Comparison of ENCODE assay signal across 1 cellular context in the genomic region with DNA sequence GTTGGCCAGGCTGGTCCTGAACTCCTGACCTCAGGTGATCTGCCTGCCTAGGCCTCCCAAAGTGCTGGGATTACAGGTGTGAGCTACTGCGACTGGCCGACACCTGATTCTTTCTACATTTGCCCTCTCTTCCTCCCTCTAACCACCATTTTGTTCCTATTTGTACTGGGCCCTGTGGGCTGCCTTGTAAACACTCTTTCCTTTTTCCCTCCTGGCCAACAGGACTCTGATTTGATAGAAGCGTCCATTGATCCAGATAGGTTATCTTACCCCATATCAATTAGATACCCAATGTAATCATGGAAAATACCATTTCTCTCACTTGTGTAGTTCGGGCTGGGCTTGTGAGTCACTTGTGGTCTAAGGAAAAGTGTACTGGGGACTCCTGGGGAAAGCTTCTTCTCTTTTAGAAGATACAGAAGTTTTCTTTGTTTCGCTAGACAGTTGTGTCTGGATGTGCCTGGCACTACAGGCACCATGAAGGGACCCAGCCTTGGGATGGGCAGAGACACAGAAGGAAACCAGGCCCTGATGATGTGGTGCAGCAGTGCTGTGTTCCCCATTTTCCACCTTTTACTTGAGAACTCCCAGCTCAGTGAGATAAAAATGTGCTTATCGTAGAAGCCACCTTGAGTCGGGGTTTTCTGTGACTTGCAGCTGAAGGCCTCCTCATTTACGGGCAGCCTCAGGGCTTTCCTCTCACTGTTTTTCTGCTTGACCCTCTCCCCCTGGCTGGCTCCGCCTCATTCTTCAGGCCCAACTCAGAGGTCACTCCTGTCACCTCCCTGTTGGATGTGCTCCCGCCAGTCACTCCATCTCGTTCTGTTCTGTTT.
TF ChIP-seq lines count a peak whose summit lies in the region.

No MANE protein-coding gene starts in this region.

TF ChIP-seq in K562, 482 proteins besides CTCF, POLR2A, EP300 and RAD21 (continues in another document):
- TF ChIP-seq SP2 (IDR thresholded peaks at IDR 0.05; ENCODE audit: extremely low read depth, low read depth, low read length, poor library complexity, severe bottlenecking) (no peak), IFI16 (CRISPR knock-in tag; IDR thresholded peaks at IDR 0.05) (peak; percentile 36; the same call in 1 of the 2 replicates), TAF7 (tag; IDR thresholded peaks at IDR 0.05) (no peak), ZFPM2 (CRISPR knock-in tag; IDR thresholded peaks at IDR 0.05) (no peak), CCNT2 (IDR thresholded peaks at IDR 0.05; ENCODE audit: borderline replicate concordance, extremely low read depth, insufficient read length, low read depth, low read length) (peak; percentile 97), DPF2 (IDR thresholded peaks at IDR 0.05) (peak; percentile 98), ZNF644 (tag; IDR thresholded peaks at IDR 0.05; ENCODE audit: low read depth) (peak; percentile 82; the same call in 1 of the 2 replicates), HEY1 (CRISPR knock-in tag; IDR thresholded peaks at IDR 0.05; ENCODE audit: borderline replicate concordance) (no peak), ZNF696 (CRISPR knock-in tag; conservative IDR thresholded peaks at IDR 0.05) (no peak), CEBPB (tag; IDR thresholded peaks at IDR 0.05) (no peak), SOX6 (IDR thresholded peaks at IDR 0.05) (peak; percentile 91), HNRNPL (IDR thresholded peaks at IDR 0.05; ENCODE audit: low read depth, low read length) (no peak), MTA2 (IDR thresholded peaks at IDR 0.05; ENCODE audit: low read depth) (peak; percentile 92), ZNF436 (CRISPR knock-in tag; IDR thresholded peaks at IDR 0.05) (no peak), LEF1 (IDR thresholded peaks at IDR 0.05) (peak; percentile 83), FIP1L1 (IDR thresholded peaks at IDR 0.05; ENCODE audit: low read depth, low read length, poor library complexity, severe bottlenecking) (no peak), MBD2 (IDR thresholded peaks at IDR 0.05; ENCODE audit: borderline replicate concordance, low read depth) (peak; percentile 80), KHSRP (IDR thresholded peaks at IDR 0.05) (no peak), SRSF3 (IDR thresholded peaks at IDR 0.05; ENCODE audit: insufficient read depth, low read length) (no peak), NFIX (CRISPR knock-in tag; IDR thresholded peaks at IDR 0.05; ENCODE audit: low read depth) (no peak), ZNF561 (CRISPR knock-in tag; conservative IDR thresholded peaks at IDR 0.05) (no peak), ZBTB17 (CRISPR knock-in tag; IDR thresholded peaks at IDR 0.05) (no peak; the same call in 1 of the 2 replicates), ILF3 (IDR thresholded peaks at IDR 0.05; ENCODE audit: borderline replicate concordance) (0 out of 2 replicates have a peak, but pooled peaks have one; percentile 38), C11orf30 (IDR thresholded peaks at IDR 0.05; ENCODE audit: low read depth) (no peak), TSC22D4 (tag; IDR thresholded peaks at IDR 0.05) (no peak), SMARCE1 (IDR thresholded peaks at IDR 0.05) (peak; percentile 98), ZNF121 (CRISPR knock-in tag; conservative IDR thresholded peaks at IDR 0.05) (no peak), ZNF224 (CRISPR knock-in tag; IDR thresholded peaks at IDR 0.05) (no peak), FOSL1 (tag; conservative IDR thresholded peaks at IDR 0.05) (peak; percentile 85)
- TF ChIP-seq, protein P1, sequence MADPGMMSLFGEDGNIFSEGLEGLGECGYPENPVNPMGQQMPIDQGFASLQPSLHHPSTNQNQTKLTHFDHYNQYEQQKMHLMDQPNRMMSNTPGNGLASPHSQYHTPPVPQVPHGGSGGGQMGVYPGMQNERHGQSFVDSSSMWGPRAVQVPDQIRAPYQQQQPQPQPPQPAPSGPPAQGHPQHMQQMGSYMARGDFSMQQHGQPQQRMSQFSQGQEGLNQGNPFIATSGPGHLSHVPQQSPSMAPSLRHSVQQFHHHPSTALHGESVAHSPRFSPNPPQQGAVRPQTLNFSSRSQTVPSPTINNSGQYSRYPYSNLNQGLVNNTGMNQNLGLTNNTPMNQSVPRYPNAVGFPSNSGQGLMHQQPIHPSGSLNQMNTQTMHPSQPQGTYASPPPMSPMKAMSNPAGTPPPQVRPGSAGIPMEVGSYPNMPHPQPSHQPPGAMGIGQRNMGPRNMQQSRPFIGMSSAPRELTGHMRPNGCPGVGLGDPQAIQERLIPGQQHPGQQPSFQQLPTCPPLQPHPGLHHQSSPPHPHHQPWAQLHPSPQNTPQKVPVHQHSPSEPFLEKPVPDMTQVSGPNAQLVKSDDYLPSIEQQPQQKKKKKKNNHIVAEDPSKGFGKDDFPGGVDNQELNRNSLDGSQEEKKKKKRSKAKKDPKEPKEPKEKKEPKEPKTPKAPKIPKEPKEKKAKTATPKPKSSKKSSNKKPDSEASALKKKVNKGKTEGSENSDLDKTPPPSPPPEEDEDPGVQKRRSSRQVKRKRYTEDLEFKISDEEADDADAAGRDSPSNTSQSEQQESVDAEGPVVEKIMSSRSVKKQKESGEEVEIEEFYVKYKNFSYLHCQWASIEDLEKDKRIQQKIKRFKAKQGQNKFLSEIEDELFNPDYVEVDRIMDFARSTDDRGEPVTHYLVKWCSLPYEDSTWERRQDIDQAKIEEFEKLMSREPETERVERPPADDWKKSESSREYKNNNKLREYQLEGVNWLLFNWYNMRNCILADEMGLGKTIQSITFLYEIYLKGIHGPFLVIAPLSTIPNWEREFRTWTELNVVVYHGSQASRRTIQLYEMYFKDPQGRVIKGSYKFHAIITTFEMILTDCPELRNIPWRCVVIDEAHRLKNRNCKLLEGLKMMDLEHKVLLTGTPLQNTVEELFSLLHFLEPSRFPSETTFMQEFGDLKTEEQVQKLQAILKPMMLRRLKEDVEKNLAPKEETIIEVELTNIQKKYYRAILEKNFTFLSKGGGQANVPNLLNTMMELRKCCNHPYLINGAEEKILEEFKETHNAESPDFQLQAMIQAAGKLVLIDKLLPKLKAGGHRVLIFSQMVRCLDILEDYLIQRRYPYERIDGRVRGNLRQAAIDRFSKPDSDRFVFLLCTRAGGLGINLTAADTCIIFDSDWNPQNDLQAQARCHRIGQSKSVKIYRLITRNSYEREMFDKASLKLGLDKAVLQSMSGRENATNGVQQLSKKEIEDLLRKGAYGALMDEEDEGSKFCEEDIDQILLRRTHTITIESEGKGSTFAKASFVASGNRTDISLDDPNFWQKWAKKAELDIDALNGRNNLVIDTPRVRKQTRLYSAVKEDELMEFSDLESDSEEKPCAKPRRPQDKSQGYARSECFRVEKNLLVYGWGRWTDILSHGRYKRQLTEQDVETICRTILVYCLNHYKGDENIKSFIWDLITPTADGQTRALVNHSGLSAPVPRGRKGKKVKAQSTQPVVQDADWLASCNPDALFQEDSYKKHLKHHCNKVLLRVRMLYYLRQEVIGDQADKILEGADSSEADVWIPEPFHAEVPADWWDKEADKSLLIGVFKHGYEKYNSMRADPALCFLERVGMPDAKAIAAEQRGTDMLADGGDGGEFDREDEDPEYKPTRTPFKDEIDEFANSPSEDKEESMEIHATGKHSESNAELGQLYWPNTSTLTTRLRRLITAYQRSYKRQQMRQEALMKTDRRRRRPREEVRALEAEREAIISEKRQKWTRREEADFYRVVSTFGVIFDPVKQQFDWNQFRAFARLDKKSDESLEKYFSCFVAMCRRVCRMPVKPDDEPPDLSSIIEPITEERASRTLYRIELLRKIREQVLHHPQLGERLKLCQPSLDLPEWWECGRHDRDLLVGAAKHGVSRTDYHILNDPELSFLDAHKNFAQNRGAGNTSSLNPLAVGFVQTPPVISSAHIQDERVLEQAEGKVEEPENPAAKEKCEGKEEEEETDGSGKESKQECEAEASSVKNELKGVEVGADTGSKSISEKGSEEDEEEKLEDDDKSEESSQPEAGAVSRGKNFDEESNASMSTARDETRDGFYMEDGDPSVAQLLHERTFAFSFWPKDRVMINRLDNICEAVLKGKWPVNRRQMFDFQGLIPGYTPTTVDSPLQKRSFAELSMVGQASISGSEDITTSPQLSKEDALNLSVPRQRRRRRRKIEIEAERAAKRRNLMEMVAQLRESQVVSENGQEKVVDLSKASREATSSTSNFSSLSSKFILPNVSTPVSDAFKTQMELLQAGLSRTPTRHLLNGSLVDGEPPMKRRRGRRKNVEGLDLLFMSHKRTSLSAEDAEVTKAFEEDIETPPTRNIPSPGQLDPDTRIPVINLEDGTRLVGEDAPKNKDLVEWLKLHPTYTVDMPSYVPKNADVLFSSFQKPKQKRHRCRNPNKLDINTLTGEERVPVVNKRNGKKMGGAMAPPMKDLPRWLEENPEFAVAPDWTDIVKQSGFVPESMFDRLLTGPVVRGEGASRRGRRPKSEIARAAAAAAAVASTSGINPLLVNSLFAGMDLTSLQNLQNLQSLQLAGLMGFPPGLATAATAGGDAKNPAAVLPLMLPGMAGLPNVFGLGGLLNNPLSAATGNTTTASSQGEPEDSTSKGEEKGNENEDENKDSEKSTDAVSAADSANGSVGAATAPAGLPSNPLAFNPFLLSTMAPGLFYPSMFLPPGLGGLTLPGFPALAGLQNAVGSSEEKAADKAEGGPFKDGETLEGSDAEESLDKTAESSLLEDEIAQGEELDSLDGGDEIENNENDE (IDR thresholded peaks at IDR 0.05; ENCODE audit: low read depth, low read length), result no peak
- TF ChIP-seq, protein P2, sequence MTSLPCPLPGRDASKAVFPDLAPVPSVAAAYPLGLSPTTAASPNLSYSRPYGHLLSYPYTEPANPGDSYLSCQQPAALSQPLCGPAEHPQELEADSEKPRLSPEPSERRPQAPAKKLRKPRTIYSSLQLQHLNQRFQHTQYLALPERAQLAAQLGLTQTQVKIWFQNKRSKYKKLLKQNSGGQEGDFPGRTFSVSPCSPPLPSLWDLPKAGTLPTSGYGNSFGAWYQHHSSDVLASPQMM (CRISPR knock-in tag; IDR thresholded peaks at IDR 0.05), result no peak
- TF ChIP-seq, protein P3, sequence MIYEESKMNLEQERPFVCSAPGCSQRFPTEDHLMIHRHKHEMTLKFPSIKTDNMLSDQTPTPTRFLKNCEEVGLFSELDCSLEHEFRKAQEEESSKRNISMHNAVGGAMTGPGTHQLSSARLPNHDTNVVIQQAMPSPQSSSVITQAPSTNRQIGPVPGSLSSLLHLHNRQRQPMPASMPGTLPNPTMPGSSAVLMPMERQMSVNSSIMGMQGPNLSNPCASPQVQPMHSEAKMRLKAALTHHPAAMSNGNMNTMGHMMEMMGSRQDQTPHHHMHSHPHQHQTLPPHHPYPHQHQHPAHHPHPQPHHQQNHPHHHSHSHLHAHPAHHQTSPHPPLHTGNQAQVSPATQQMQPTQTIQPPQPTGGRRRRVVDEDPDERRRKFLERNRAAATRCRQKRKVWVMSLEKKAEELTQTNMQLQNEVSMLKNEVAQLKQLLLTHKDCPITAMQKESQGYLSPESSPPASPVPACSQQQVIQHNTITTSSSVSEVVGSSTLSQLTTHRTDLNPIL (CRISPR knock-in tag; IDR thresholded peaks at IDR 0.05), result no peak; the same call in 1 of the 2 replicates
- TF ChIP-seq, protein P4, sequence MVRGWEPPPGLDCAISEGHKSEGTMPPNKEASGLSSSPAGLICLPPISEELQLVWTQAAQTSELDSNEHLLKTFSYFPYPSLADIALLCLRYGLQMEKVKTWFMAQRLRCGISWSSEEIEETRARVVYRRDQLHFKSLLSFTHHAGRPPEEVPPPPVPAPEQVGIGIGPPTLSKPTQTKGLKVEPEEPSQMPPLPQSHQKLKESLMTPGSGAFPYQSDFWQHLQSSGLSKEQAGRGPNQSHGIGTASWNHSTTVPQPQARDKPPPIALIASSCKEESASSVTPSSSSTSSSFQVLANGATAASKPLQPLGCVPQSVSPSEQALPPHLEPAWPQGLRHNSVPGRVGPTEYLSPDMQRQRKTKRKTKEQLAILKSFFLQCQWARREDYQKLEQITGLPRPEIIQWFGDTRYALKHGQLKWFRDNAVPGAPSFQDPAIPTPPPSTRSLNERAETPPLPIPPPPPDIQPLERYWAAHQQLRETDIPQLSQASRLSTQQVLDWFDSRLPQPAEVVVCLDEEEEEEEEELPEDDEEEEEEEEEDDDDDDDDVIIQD (CRISPR knock-in tag; IDR thresholded peaks at IDR 0.05), result no peak
- TF ChIP-seq, protein P5, sequence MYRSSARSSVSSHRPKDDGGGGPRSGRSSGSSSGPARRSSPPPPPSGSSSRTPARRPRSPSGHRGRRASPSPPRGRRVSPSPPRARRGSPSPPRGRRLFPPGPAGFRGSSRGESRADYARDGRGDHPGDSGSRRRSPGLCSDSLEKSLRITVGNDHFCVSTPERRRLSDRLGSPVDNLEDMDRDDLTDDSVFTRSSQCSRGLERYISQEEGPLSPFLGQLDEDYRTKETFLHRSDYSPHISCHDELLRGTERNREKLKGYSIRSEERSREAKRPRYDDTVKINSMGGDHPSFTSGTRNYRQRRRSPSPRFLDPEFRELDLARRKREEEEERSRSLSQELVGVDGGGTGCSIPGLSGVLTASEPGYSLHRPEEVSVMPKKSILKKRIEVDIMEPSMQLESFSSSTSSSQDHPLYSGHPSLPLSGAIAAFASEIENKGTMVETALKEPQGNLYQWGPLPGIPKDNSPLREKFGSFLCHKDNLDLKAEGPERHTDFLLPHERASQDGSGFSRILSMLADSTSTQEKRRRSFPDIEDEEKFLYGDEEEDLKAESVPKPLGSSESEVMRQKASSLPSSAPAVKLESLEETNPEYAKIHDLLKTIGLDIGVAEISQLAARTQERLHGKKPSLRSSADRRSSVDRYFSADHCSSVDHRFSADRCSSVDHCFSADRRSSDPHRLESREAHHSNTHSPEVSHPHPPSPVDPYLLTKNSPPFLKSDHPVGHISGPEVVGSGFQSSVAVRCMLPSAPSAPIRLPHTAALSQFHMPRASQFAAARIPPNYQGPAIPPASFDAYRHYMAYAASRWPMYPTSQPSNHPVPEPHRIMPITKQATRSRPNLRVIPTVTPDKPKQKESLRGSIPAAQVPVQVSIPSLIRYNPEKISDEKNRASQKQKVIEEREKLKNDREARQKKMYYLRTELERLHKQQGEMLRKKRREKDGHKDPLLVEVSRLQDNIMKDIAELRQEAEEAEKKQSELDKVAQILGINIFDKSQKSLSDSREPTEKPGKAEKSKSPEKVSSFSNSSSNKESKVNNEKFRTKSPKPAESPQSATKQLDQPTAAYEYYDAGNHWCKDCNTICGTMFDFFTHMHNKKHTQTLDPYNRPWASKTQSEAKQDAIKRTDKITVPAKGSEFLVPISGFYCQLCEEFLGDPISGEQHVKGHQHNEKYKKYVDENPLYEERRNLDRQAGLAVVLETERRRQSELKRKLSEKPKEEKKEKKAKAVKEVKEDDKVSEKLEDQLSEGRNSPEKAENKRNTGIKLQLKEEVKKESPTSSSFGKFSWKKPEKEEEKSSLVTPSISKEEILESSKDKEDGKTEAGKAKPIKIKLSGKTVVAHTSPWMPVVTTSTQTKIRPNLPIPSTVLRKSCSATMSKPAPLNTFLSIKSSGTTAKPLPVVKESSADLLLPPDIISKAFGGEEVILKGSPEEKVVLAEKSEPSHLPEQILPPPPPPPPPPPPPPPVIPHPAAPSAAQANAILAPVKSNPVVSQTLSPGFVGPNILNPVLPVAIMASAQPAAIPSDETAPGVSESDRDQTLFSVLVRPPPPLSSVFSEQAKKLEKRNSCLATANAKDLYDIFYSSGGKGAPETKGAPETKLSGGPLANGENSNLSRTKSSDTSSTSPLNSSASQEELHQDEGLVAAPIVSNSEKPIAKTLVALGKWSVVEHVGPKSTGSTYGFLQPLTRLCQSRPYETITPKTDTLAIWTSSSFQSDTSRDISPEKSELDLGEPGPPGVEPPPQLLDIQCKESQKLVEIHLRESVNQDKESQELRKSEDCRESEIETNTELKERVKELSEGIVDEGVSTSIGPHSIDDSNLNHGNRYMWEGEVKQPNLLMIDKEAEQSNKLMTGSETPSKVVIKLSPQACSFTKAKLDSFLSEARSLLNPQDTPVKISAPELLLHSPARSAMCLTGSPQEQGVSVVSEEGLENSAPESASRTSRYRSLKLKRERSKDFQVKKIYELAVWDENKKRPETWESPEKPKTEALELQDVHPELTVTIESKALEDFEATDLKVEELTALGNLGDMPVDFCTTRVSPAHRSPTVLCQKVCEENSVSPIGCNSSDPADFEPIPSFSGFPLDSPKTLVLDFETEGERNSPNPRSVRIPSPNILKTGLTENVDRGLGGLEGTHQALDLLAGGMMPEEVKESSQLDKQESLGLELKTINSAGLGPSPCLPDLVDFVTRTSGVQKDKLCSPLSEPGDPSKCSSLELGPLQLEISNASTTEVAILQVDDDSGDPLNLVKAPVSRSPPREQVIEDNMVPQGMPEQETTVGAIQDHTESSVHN (IDR thresholded peaks at IDR 0.05; ENCODE audit: borderline replicate concordance in 1 of 2, low read depth in 1 of 2), result no peak
